ENCODE assay signal across 1 cellular context in the genomic region with DNA sequence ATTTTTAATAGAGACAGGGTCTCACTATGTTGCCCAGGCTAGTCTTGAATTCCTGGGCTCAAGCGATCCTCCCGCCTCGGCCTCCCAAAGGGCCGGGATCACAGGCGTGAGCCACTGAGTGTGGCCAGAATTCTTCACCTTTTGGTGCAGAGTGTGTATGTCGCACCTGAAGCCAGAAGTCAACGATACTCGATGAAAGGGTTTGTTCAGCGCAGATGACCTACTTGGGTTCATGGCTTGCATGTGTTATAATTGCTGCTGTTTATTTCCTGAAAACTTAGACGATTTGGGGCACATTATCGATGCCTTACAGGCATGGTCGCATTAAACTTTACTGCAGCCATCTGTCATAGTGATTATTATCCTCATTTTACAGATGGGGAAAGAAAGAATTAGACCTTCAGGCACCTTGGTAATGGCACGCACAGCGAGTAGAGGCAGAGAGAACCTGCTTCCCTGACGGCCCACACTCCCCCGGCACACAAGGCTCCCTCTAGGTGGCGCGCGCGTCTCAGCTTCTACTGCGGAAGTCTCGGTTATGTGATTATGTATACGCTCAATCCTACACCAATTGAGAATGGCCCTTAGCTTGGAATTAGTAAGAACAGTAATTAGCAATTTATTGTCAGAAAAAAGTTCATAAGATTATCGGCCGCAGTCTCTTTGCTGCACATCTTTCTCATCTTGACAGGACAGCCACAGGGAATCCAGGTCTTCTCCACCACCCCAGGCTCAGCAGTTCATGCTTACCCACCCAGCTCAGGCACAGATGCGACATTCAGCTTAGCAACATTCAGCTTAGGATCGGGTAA.
TF ChIP-seq lines count a peak whose summit lies in the region.

No MANE protein-coding gene starts in this region.

TF ChIP-seq in SK-N-SH, 30 proteins besides CTCF, POLR2A, EP300 and RAD21 (continued from another document):
- no peak for TF ChIP-seq SIN3A (IDR thresholded peaks at IDR 0.05; ENCODE audit: borderline replicate concordance, low read depth, low read length)
- TF ChIP-seq, protein P1, sequence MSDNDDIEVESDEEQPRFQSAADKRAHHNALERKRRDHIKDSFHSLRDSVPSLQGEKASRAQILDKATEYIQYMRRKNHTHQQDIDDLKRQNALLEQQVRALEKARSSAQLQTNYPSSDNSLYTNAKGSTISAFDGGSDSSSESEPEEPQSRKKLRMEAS (IDR thresholded peaks at IDR 0.05; ENCODE audit: low read depth), result no peak
- peak; percentile 61 for TF ChIP-seq CHD2 (IDR thresholded peaks at IDR 0.05; ENCODE audit: low read length, partially characterized antibody)
- TF ChIP-seq, protein P2, sequence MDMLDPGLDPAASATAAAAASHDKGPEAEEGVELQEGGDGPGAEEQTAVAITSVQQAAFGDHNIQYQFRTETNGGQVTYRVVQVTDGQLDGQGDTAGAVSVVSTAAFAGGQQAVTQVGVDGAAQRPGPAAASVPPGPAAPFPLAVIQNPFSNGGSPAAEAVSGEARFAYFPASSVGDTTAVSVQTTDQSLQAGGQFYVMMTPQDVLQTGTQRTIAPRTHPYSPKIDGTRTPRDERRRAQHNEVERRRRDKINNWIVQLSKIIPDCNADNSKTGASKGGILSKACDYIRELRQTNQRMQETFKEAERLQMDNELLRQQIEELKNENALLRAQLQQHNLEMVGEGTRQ (IDR thresholded peaks at IDR 0.05; ENCODE audit: borderline replicate concordance, low read depth, low read length), result no peak
- peak; percentile 42; the same call in 1 of the 2 replicates for TF ChIP-seq ELF1 (IDR thresholded peaks at IDR 0.05)
- peak; percentile 61 for TF ChIP-seq SMC3 (IDR thresholded peaks at IDR 0.05; ENCODE audit: low read depth, low read length)
- TF ChIP-seq FOXJ3 (CRISPR knock-in tag; IDR thresholded peaks at IDR 0.05), result no peak
- no peak for TF ChIP-seq NFIC (IDR thresholded peaks at IDR 0.05; ENCODE audit: borderline replicate concordance)
